16 cellular contexts compared by ENCODE assay signal in genomic region chr5:75185763-75186162, GRCh38. TPM values are rescaled to one million over a fixed set of nuclear protein-coding genes. Genes with fewer than 3 reads are reported as not detected.
DNase-seq lines count a peak whose midpoint lies in the region; ATAC-seq, FAIRE-seq and TF ChIP-seq lines count a peak whose summit lies in the region.
"Had no signal": no experiment of that assay in that cellular context is flagged by ENCODE, and none has a peak within 500 bp of the region (broad histone marks: within the 10 kb centered on the region; RNA-seq: fewer than 3 reads in every experiment).

No MANE protein-coding gene starts in this region.

- no peaks in the 10 kb centered on the region for H3K36me3 ChIP-seq in mesendoderm (ENCODE audit: control insufficient read depth, insufficient read depth, low read length)
- H3K36me3 ChIP-seq: BE2C had no signal

- H3K4me2 ChIP-seq in mesendoderm (ENCODE audit: low read length), result no peak overlapping the region
- H3K4me2 ChIP-seq: A549, GM23338 had no signal

- no peak overlapping the region for H2AK5ac ChIP-seq in mesendoderm (ENCODE audit: low read length)

- H3K4me1 ChIP-seq in mesendoderm (ENCODE audit: control insufficient read depth, low read depth, low read length), result no peaks in the 10 kb centered on the region
- H3K4me1 ChIP-seq: A549, BE2C had no signal

- no peak overlapping the region for H3K4me3 Mint-ChIP-seq in activated naive CD4-positive, alpha-beta T cell treated with anti-CD3 and anti-CD28 coated beads, Interleukin-2, amount 10 ng/mL, durations not matched to agents 7 days and 5 days
- H3K4me3 Mint-ChIP-seq: CD4-positive, alpha-beta memory T cell; GM23338 had no signal

- no peak overlapping the region for H4K5ac ChIP-seq in mesendoderm (ENCODE audit: low read length)

- no peak for ATAC-seq in GM21423 (IDR thresholded peaks at IDR 0.05; ENCODE audit: unreplicated experiment)
- ATAC-seq: A549, GM23338 had no signal

- H3K18ac ChIP-seq in mesendoderm (ENCODE audit: low read length), result no peak overlapping the region

- H3K4me3 ChIP-seq in mesendoderm (ENCODE audit: low read length), result no peak overlapping the region
- H3K4me3 ChIP-seq: A549, GM23338 had no signal

- H3K79me2 ChIP-seq in mesendoderm (ENCODE audit: control insufficient read depth, insufficient read depth, low read length), result no peaks in the 10 kb centered on the region

- H3K23ac ChIP-seq in mesendoderm (ENCODE audit: low read length), result no peak overlapping the region

- H3K36me3 Mint-ChIP-seq in activated naive CD4-positive, alpha-beta T cell treated with anti-CD3 and anti-CD28 coated beads, Interleukin-2, amount 10 ng/mL, durations not matched to agents 7 days and 5 days, result no peaks in the 10 kb centered on the region
- H3K36me3 Mint-ChIP-seq: CD4-positive, alpha-beta memory T cell had no signal

- H3K27me3 ChIP-seq in mesendoderm (ENCODE audit: insufficient read depth, low read length, poor library complexity), result no peaks in the 10 kb centered on the region
- H3K27me3 ChIP-seq: BE2C had no signal

- H3K4ac ChIP-seq in mesendoderm (ENCODE audit: low read depth, low read length), result no peak overlapping the region

- H3K9ac ChIP-seq in mesendoderm (ENCODE audit: low read length), result no peak overlapping the region

- DNase-seq in HPDE6-E6E7 (ENCODE audit: extremely low spot score) (peak; percentile 5), RWPE1 (ENCODE audit: low spot score) (peak; percentile 12), mesendoderm (peak; percentile 10), cerebellar cortex (ENCODE audit: low spot score) (no peak)
- no peak for DNase-seq in activated naive CD4-positive, alpha-beta T cell treated with anti-CD3 and anti-CD28 coated beads, Interleukin-2, amount 10 ng/mL, durations not matched to agents 7 days and 5 days
- DNase-seq: BE2C; CD4-positive, alpha-beta memory T cell; DND-41; GF-D8; H7; IMR-90 had no signal

- H3K27ac ChIP-seq in RWPE1, result no peak overlapping the region
- H3K27ac ChIP-seq in mesendoderm (ENCODE audit: low read depth, low read length), result no peak overlapping the region
- H3K27ac ChIP-seq: A549, C4-2B had no signal

- WGBS in mesendoderm (ENCODE audit: extremely low coverage, insufficient coverage, low lambda C conversion rate), result no CpG with 5 or more reads among the region's 1 CpG

- peak; percentile 11 for FAIRE-seq in G401.6 (lab: Jason Lieb, UNC)
- FAIRE-seq: A549 had no signal

- H3K56ac ChIP-seq in mesendoderm (ENCODE audit: low read length), result no peak overlapping the region

- H4K8ac ChIP-seq in mesendoderm (ENCODE audit: low read depth, low read length), result no peak overlapping the region

- H2BK15ac ChIP-seq in mesendoderm (replicated peaks; ENCODE audit: low read depth), result no peak overlapping the region

- no peak for TF ChIP-seq CTCF in RWPE1 (conservative IDR thresholded peaks at IDR 0.05; ENCODE audit: low read depth)

- H3K9me3 Mint-ChIP-seq in activated naive CD4-positive, alpha-beta T cell treated with anti-CD3 and anti-CD28 coated beads, Interleukin-2, amount 10 ng/mL, durations not matched to agents 7 days and 5 days, result no peaks in the 10 kb centered on the region
- H3K9me3 Mint-ChIP-seq: GM23338 had no signal

- no peak overlapping the region for H2BK120ac ChIP-seq in mesendoderm (ENCODE audit: low read depth, low read length)

- CTCF ChIA-PET in RWPE1 (lab: Yijun Ruan, JAX), result no interaction called here
- CTCF ChIA-PET in activated naive CD4-positive, alpha-beta T cell treated with anti-CD3 and anti-CD28 coated beads, Interleukin-2, amount 10 ng/mL, durations not matched to agents 7 days and 5 days (lab: Charles Lee), result no interaction called here

- H3K4me1 Mint-ChIP-seq in activated naive CD4-positive, alpha-beta T cell treated with anti-CD3 and anti-CD28 coated beads, Interleukin-2, amount 10 ng/mL, durations not matched to agents 7 days and 5 days, result peaks cover 7% of the 10 kb centered on the region
- H3K4me1 Mint-ChIP-seq: GM23338 had no signal

- H3K79me1 ChIP-seq in mesendoderm (ENCODE audit: low read length), result no peaks in the 10 kb centered on the region

- H2BK5ac ChIP-seq in mesendoderm (ENCODE audit: low read length), result no peak overlapping the region

- no peak overlapping the region for H3K27ac Mint-ChIP-seq in activated naive CD4-positive, alpha-beta T cell treated with anti-CD3 and anti-CD28 coated beads, Interleukin-2, amount 10 ng/mL, durations not matched to agents 7 days and 5 days
- H3K27ac Mint-ChIP-seq: CD4-positive, alpha-beta memory T cell; GM23338 had no signal

- POLR2A ChIA-PET in RWPE1 (lab: Yijun Ruan, JAX; ENCODE audit: low non-redundant PET), result no interaction called here

- no peaks in the 10 kb centered on the region for H3K27me3 Mint-ChIP-seq in activated naive CD4-positive, alpha-beta T cell treated with anti-CD3 and anti-CD28 coated beads, Interleukin-2, amount 10 ng/mL, durations not matched to agents 7 days and 5 days

RNA-seq across cellular contexts. Expression of gene ANKRD31, which starts 50.9 kb away (rescaled TPM):
- polyA plus RNA-seq in mesendoderm (2013, experiment 1 of 2), result 0.13 TPM
- polyA plus RNA-seq in mesendoderm (2013, experiment 2 of 2), result 0.15 TPM

Comparison
In these comparisons a context has a peak if more than half of its experiments do, and no peak if none do; other contexts are left out.
1. DNase-seq: peak in HPDE6-E6E7 (single experiment), RWPE1 (single experiment) and mesendoderm (single experiment); none in activated naive CD4-positive, alpha-beta T cell treated with anti-CD3 and anti-CD28 coated beads, Interleukin-2, amount 10 ng/mL, durations not matched to agents 7 days and 5 days (single experiment) and cerebellar cortex (single experiment).